11 cellular contexts compared by ENCODE assay signal in the genomic region with DNA sequence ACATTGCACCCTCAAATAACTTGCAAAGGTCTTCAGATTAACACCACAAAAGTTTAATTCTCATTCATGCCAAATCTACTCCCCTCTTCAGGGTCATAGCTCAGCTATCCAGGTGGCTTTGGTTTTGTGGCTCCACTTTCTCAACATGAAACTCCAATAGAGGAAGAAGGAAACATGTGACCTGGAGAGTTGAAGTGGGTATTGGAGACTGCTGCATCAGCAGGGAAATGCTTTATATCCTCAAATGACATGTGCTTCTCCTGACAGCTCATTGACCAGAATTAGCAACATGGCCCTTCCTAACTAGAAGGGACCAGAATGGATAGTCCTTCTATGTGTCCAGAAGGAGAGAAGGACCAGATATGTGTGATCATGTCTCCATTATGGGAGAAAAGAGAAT.
DNase-seq lines count a peak whose midpoint lies in the region; ATAC-seq, FAIRE-seq and TF ChIP-seq lines count a peak whose summit lies in the region.
"Had no signal": no experiment of that assay in that cellular context is flagged by ENCODE, and none has a peak within 500 bp of the region (broad histone marks: within the 10 kb centered on the region; RNA-seq: fewer than 3 reads in every experiment).

No MANE protein-coding gene starts in this region.

- BruUV-seq in Calu3 (replicated peaks; lab: Mats Ljungman, UMichigan): no TSS peak

- peak; percentile 31 for FAIRE-seq in GM19239 (lab: Jason Lieb, UNC)

- H3K4me1 Mint-ChIP-seq in activated CD4-positive, alpha-beta memory T cell treated with anti-CD3 and anti-CD28 coated beads for 36 hours (ENCODE audit: low read depth): peaks cover 5% of the 10 kb centered on the region
- H3K4me1 Mint-ChIP-seq in Calu3 (ENCODE audit: low read depth, unreplicated experiment): no peaks in the 10 kb centered on the region

- H3K4me3 Mint-ChIP-seq in activated CD4-positive, alpha-beta memory T cell treated with anti-CD3 and anti-CD28 coated beads for 36 hours: no peak overlapping the region
- no peak overlapping the region for H3K4me3 Mint-ChIP-seq in Calu3 (ENCODE audit: low read depth, unreplicated experiment)
- H3K4me3 Mint-ChIP-seq: activated CD4-positive, alpha-beta T cell treated with anti-CD3 and anti-CD28 coated beads for 36 hours; naive B cell had no signal

- POLR2A ChIA-PET in activated CD4-positive, alpha-beta memory T cell treated with anti-CD3 and anti-CD28 coated beads for 36 hours (lab: Charles Lee): no interaction called here

- H3K27ac Mint-ChIP-seq in activated CD4-positive, alpha-beta memory T cell treated with anti-CD3 and anti-CD28 coated beads for 36 hours: no peak overlapping the region
- H3K27ac Mint-ChIP-seq in Calu3 (ENCODE audit: unreplicated experiment): no peak overlapping the region
- H3K27ac Mint-ChIP-seq: activated CD4-positive, alpha-beta T cell treated with anti-CD3 and anti-CD28 coated beads for 36 hours; naive B cell had no signal

- intact Hi-C loops in activated CD4-positive, alpha-beta memory T cell treated with anti-CD3 and anti-CD28 coated beads for 36 hours (cut with micrococcal nuclease): no loop called here
- intact Hi-C loops in Calu3 (cut with micrococcal nuclease; ENCODE audit: unreplicated experiment): no loop called here

- ATAC-seq in GM21825 (IDR thresholded peaks at IDR 0.05; ENCODE audit: unreplicated experiment): peak; percentile 64
- ATAC-seq: activated CD4-positive, alpha-beta T cell treated with anti-CD3 and anti-CD28 coated beads for 36 hours had no signal

- H3K9me3 Mint-ChIP-seq in activated CD4-positive, alpha-beta memory T cell treated with anti-CD3 and anti-CD28 coated beads for 36 hours: no peaks in the 10 kb centered on the region
- H3K9me3 Mint-ChIP-seq in Calu3 (ENCODE audit: low read depth, unreplicated experiment): peaks cover 11% of the 10 kb centered on the region

- DNase-seq in GM19239 (ENCODE audit: insufficient read length, low spot score) (no peak), MV-4-11 (lab: John Stamatoyannopoulos, UW) (peak; percentile 92), myocyte (ENCODE audit: low read depth) (peak; percentile 49), activated T-cell treated with anti-CD3 and anti-CD28 coated beads for 4 hours (no peak), Calu3 (no peak)
- no peak for DNase-seq in activated CD4-positive, alpha-beta memory T cell treated with anti-CD3 and anti-CD28 coated beads for 36 hours
- DNase-seq: activated CD4-positive, alpha-beta T cell treated with anti-CD3 and anti-CD28 coated beads for 36 hours; central memory CD4-positive, alpha-beta T cell; naive B cell; NCI-H345 had no signal

- CTCF ChIA-PET in activated CD4-positive, alpha-beta memory T cell treated with anti-CD3 and anti-CD28 coated beads for 36 hours (lab: Charles Lee): no interaction called here
- CTCF ChIA-PET in Calu3 (lab: Charles Lee): no interaction called here

- peaks cover 5% of the 10 kb centered on the region for H3K27me3 Mint-ChIP-seq in activated CD4-positive, alpha-beta memory T cell treated with anti-CD3 and anti-CD28 coated beads for 36 hours
- no peaks in the 10 kb centered on the region for H3K27me3 Mint-ChIP-seq in Calu3 (ENCODE audit: unreplicated experiment)

- H3K36me3 Mint-ChIP-seq in activated CD4-positive, alpha-beta memory T cell treated with anti-CD3 and anti-CD28 coated beads for 36 hours: no peaks in the 10 kb centered on the region
- no peaks in the 10 kb centered on the region for H3K36me3 Mint-ChIP-seq in Calu3 (ENCODE audit: insufficient read depth, unreplicated experiment)

- no peak for TF ChIP-seq CTCF in Calu3 (IDR thresholded peaks at IDR 0.05; ENCODE audit: unreplicated experiment)

Comparison
In these comparisons a context has a peak if more than half of its experiments do, and no peak if none do; other contexts are left out.
1. DNase-seq: peak in MV-4-11 (single experiment) and myocyte (single experiment); none in GM19239 (single experiment), activated T-cell treated with anti-CD3 and anti-CD28 coated beads for 4 hours (single experiment), activated CD4-positive, alpha-beta memory T cell treated with anti-CD3 and anti-CD28 coated beads for 36 hours (single experiment) and Calu3 (single experiment).